14 cellular contexts compared by ENCODE assay signal in the genomic region with DNA sequence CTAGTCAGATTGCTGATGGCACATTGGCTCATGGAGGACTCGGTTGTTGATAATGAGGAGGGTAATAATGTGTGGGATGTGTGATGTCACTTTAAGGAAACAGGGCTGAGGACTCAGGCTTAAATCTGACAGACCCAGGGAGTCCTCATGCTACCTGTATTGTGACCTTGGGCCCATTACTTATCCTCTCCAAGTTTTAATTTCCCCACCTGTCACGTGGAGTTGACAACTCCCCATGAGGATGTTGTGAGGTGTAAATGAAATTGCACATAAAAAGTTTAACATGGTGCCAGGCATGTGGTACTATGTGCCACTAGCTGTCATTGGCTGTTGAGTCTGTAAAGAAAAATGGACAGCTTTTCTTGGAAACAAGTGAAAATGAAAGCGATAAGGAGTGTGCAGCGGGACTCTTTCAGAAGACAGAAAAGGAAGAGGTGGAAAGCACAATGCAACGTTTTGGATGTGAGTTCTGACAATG. TPM values are rescaled to one million over a fixed set of nuclear protein-coding genes. Genes with fewer than 3 reads are reported as not detected.
A peak's percentile ranks its signal among the peaks of the same experiment; 100 is the strongest.
DNase-seq lines count a peak whose midpoint lies in the region; ATAC-seq and TF ChIP-seq lines count a peak whose summit lies in the region.
"Had no signal": no experiment of that assay in that cellular context is flagged by ENCODE, and none has a peak within 500 bp of the region (broad histone marks: within the 10 kb centered on the region; RNA-seq: fewer than 3 reads in every experiment).

No MANE protein-coding gene starts in this region.

- H3K4me3 ChIP-seq in BLaER1 treated with 17β-estradiol and CSF1 and Interleukin-3, amounts not matched to agents 10 nM and 100 nM = no peak overlapping the region
- no peak overlapping the region for H3K4me3 ChIP-seq in ovary

- no peak for TF ChIP-seq POLR2A in ovary (IDR thresholded peaks at IDR 0.05)

- intact Hi-C loops in activated T-helper 1 cell treated with anti-CD3 and anti-CD28 coated beads, Interleukin-12 subunit alpha, Interleukin-12 subunit beta, Interleukin-2, Interleukin-4 antibody, amounts not matched to agents 30 ng/mL and 10 ng/mL and 1 ng/mL, durations not matched to agents 14 hours and 24 hours and 36 hours (cut with micrococcal nuclease) = loop anchor here (5.0 kb wide), 2 partner anchors 201 to 926 kb away; partner anchors contain the start of gene BCL9L
- intact Hi-C loops in ovary (cut with DNase I) = no loop called here

- H3K27me3 Mint-ChIP-seq in activated T-helper 1 cell treated with anti-CD3 and anti-CD28 coated beads, Interleukin-12 subunit alpha, Interleukin-12 subunit beta, Interleukin-2, Interleukin-4 antibody, amounts not matched to agents 30 ng/mL and 10 ng/mL and 1 ng/mL, durations not matched to agents 14 hours and 24 hours and 36 hours (ENCODE audit: insufficient read depth) = no peaks in the 10 kb centered on the region
- H3K27me3 Mint-ChIP-seq in memory B cell = no peaks in the 10 kb centered on the region

- peaks cover 10% of the 10 kb centered on the region for H3K9me3 Mint-ChIP-seq in activated T-helper 1 cell treated with anti-CD3 and anti-CD28 coated beads, Interleukin-12 subunit alpha, Interleukin-12 subunit beta, Interleukin-2, Interleukin-4 antibody, amounts not matched to agents 30 ng/mL and 10 ng/mL and 1 ng/mL, durations not matched to agents 14 hours and 24 hours and 36 hours
- peaks cover 3% of the 10 kb centered on the region for H3K9me3 Mint-ChIP-seq in memory B cell

- 68 to 75% (median 69%) methylated on average over 5 of the region's 5 CpGs for WGBS in ovary, 3 donors

- peaks cover 23 to 100% (median 43%) of the 10 kb centered on the region in 10 experiments for H3K4me1 ChIP-seq in BLaER1 treated with 17β-estradiol and CSF1 and Interleukin-3, amounts not matched to agents 10 nM and 100 nM
- H3K4me1 ChIP-seq in ovary (ENCODE audit: insufficient read depth) = peaks cover 3% of the 10 kb centered on the region

- H3K9ac ChIP-seq in BLaER1 treated with 17β-estradiol and CSF1 and Interleukin-3, amounts not matched to agents 10 nM and 100 nM = peak overlapping the region in 3 of 11 experiments; percentile 73 to 74 (median 74); a peak in 7 of 22 replicates

- H3K36me3 ChIP-seq in BLaER1 treated with 17β-estradiol and CSF1 and Interleukin-3, amounts not matched to agents 10 nM and 100 nM = peaks cover 0 to 51% (median 0%) of the 10 kb centered on the region in 11 experiments; a peak in 6 of 22 replicates
- H3K36me3 ChIP-seq in KOPT-K1 (ENCODE audit: insufficient read depth, low read length) (no peaks in the 10 kb centered on the region), ovary (no peaks in the 10 kb centered on the region)

- TF ChIP-seq CTCF in ovary (IDR thresholded peaks at IDR 0.05) = no peak

- H4K20me1 ChIP-seq in BLaER1 treated with 17β-estradiol and CSF1 and Interleukin-3, amounts not matched to agents 10 nM and 100 nM = peaks cover 0 to 45% (median 0%) of the 10 kb centered on the region in 11 experiments; a peak in 2 of 22 replicates

- peak overlapping the region; percentile 98 for H3K27ac Mint-ChIP-seq in activated T-helper 1 cell treated with anti-CD3 and anti-CD28 coated beads, Interleukin-12 subunit alpha, Interleukin-12 subunit beta, Interleukin-2, Interleukin-4 antibody, amounts not matched to agents 30 ng/mL and 10 ng/mL and 1 ng/mL, durations not matched to agents 14 hours and 24 hours and 36 hours
- peak overlapping the region; percentile 88 for H3K27ac Mint-ChIP-seq in memory B cell
- H3K27ac Mint-ChIP-seq: nephron progenitor cell had no signal

- H3K4me3 Mint-ChIP-seq in activated T-helper 1 cell treated with anti-CD3 and anti-CD28 coated beads, Interleukin-12 subunit alpha, Interleukin-12 subunit beta, Interleukin-2, Interleukin-4 antibody, amounts not matched to agents 30 ng/mL and 10 ng/mL and 1 ng/mL, durations not matched to agents 14 hours and 24 hours and 36 hours = peak overlapping the region; percentile 61
- H3K4me3 Mint-ChIP-seq in memory B cell = no peak overlapping the region
- H3K4me3 Mint-ChIP-seq: nephron progenitor cell had no signal

- peak; percentile 45 for DNase-seq in activated T-helper 1 cell treated with anti-CD3 and anti-CD28 coated beads, Interleukin-12 subunit alpha, Interleukin-12 subunit beta, Interleukin-2, Interleukin-4 antibody, amounts not matched to agents 30 ng/mL and 10 ng/mL and 1 ng/mL, durations not matched to agents 14 hours and 24 hours and 36 hours (ENCODE audit: low spot score)
- DNase-seq in memory B cell (ENCODE audit: low spot score in 2 of 2) (no peak), NCI-H2107 (lab: John Stamatoyannopoulos, UW) (no peak), NCI-H526 treated with DMSO at 0.1 percent for 48 hours (lab: John Stamatoyannopoulos, UW) (no peak), foreskin melanocyte (no peak), ovary (no peak)
- DNase-seq: GOT3, NCI-H1105 treated with DMSO at 0.1 percent for 48 hours, NCI-H774, nephron progenitor cell had no signal

- H3K27me3 ChIP-seq in BLaER1 treated with 17β-estradiol and CSF1 and Interleukin-3, amounts not matched to agents 10 nM and 100 nM = no peaks in the 10 kb centered on the region
- H3K27me3 ChIP-seq in ovary = no peaks in the 10 kb centered on the region

- H3K4me1 Mint-ChIP-seq in activated T-helper 1 cell treated with anti-CD3 and anti-CD28 coated beads, Interleukin-12 subunit alpha, Interleukin-12 subunit beta, Interleukin-2, Interleukin-4 antibody, amounts not matched to agents 30 ng/mL and 10 ng/mL and 1 ng/mL, durations not matched to agents 14 hours and 24 hours and 36 hours (ENCODE audit: low read depth) = peaks cover 90% of the 10 kb centered on the region
- peaks cover 69% of the 10 kb centered on the region for H3K4me1 Mint-ChIP-seq in memory B cell

- ATAC-seq in memory B cell (ENCODE audit: low read depth) = no peak

- TF ChIP-seq EP300 in ovary (IDR thresholded peaks at IDR 0.05) = no peak

- H3K36me3 Mint-ChIP-seq in activated T-helper 1 cell treated with anti-CD3 and anti-CD28 coated beads, Interleukin-12 subunit alpha, Interleukin-12 subunit beta, Interleukin-2, Interleukin-4 antibody, amounts not matched to agents 30 ng/mL and 10 ng/mL and 1 ng/mL, durations not matched to agents 14 hours and 24 hours and 36 hours (ENCODE audit: low read depth) = peaks cover 49% of the 10 kb centered on the region
- H3K36me3 Mint-ChIP-seq in memory B cell = peaks cover 18% of the 10 kb centered on the region

- peak overlapping the region in 7 of 11 experiments; percentile 70 to 91 (median 84); a peak in 12 of 22 replicates for H3K27ac ChIP-seq in BLaER1 treated with 17β-estradiol and CSF1 and Interleukin-3, amounts not matched to agents 10 nM and 100 nM
- H3K27ac ChIP-seq in KOPT-K1 (ENCODE audit: low read depth, low read length, poor library complexity, severe bottlenecking) (peak overlapping the region; percentile 38), ovary (no peak overlapping the region)
- H3K27ac ChIP-seq: C4-2B had no signal

- peak overlapping the region; percentile 64 to 100 (median 86) for H3K4me2 ChIP-seq in BLaER1 treated with 17β-estradiol and CSF1 and Interleukin-3, amounts not matched to agents 10 nM and 100 nM

- peaks cover 0 to 9% (median 4%) of the 10 kb centered on the region in 11 experiments; a peak in 9 of 22 replicates for H3K9me3 ChIP-seq in BLaER1 treated with 17β-estradiol and CSF1 and Interleukin-3, amounts not matched to agents 10 nM and 100 nM (replicated peaks in 1 of 11)
- H3K9me3 ChIP-seq in KOPT-K1 (ENCODE audit: insufficient read depth, low read length, poor library complexity, severe bottlenecking) (no peaks in the 10 kb centered on the region), ovary (no peaks in the 10 kb centered on the region)

RNA-seq across cellular contexts. Expression of gene IL10RA, which starts 15.3 kb away (rescaled TPM):
- 87.8 and 88.3 TPM in 2 replicates for total RNA-seq in activated T-helper 1 cell treated with anti-CD3 and anti-CD28 coated beads, Interleukin-12 subunit alpha, Interleukin-12 subunit beta, Interleukin-2, Interleukin-4 antibody, amounts not matched to agents 30 ng/mL and 10 ng/mL and 1 ng/mL, durations not matched to agents 14 hours and 24 hours and 36 hours
- 10 to 100 TPM in 1 of 7 donors, 1 to 10 TPM in 6; 2.0 to 13.7 (median 6.7) TPM for total RNA-seq in ovary
- 10 to 100 TPM in 1 of 2 donors, 1 to 10 TPM in 1; 2.6 to 14.1 TPM for polyA plus RNA-seq in ovary
- total RNA-seq: HT-29 had no signal

Comparison
In these comparisons a context has a peak if more than half of its experiments do, and no peak if none do; other contexts are left out.
1. H3K27ac ChIP-seq: peak in BLaER1 treated with 17β-estradiol and CSF1 and Interleukin-3, amounts not matched to agents 10 nM and 100 nM (7 of 11) and KOPT-K1 (single experiment); none in ovary (0 of 2).